In genomic region chr12:105705765-105706164, GRCh38 we compare ENCODE assay signal across 8 cellular contexts.
DNase-seq lines count a peak whose midpoint lies in the region; ATAC-seq and TF ChIP-seq lines count a peak whose summit lies in the region.

No MANE protein-coding gene starts in this region.

- no peak for TF ChIP-seq POLR2A in uterus (IDR thresholded peaks at IDR 0.05)

- intact Hi-C loops in uterus (cut with DNase I; ENCODE audit: low total_unique reads), result loop anchor here (5.0 kb wide), 1 partner anchor 432 kb away; the partner anchor contains the start of gene NUAK1

- no peak overlapping the region for H3K4me3 ChIP-seq in uterus

- no peaks in the 10 kb centered on the region for H3K27me3 ChIP-seq in uterus

- DNase-seq in AG08396 (ENCODE audit: low spot score) (peak; percentile 12), GM13976 (ENCODE audit: low spot score) (peak; percentile 14), NCI-H774 (lab: John Stamatoyannopoulos, UW) (peak; percentile 43), caudate nucleus (lab: John Stamatoyannopoulos, UW) (peak in 38 of 61 donors; percentile 0 to 57 (median 16)), left kidney (ENCODE audit: low read depth, low spot score) (peak; percentile 86), uterus (peak; percentile 46 to 73), NCI-H187 treated with DMSO at 0.1 percent for 48 hours (lab: John Stamatoyannopoulos, UW) (no peak)

- no peaks in the 10 kb centered on the region for H3K9me3 ChIP-seq in uterus

- H3K27ac ChIP-seq in caudate nucleus (ENCODE audit: low read depth, low read length), result no peak overlapping the region
- H3K27ac ChIP-seq in uterus, result peak overlapping the region; percentile 12 to 39

- in situ Hi-C loops in GM13976 (cut with MboI; ENCODE audit: low sequenced_read_pairs, unreplicated experiment), result loop anchor here (25.0 kb wide), 1 partner anchor 432 kb away; the partner anchor contains the start of gene NUAK1

- ATAC-seq in HG03280 (IDR thresholded peaks at IDR 0.05; ENCODE audit: unreplicated experiment), result no peak

- no peaks in the 10 kb centered on the region for H3K4me1 ChIP-seq in uterus

- peak; percentile 34 for TF ChIP-seq CTCF in GM13976 (IDR thresholded peaks at IDR 0.05; ENCODE audit: borderline replicate concordance, control extremely low read depth, extremely low read depth, insufficient read depth, missing control alignments)
- peak; percentile 69 to 83 (median 72) for TF ChIP-seq CTCF in uterus (IDR thresholded peaks at IDR 0.05)

- H3K36me3 ChIP-seq in uterus, result no peaks in the 10 kb centered on the region
